24 cellular contexts compared by ENCODE assay signal in the genomic region with DNA sequence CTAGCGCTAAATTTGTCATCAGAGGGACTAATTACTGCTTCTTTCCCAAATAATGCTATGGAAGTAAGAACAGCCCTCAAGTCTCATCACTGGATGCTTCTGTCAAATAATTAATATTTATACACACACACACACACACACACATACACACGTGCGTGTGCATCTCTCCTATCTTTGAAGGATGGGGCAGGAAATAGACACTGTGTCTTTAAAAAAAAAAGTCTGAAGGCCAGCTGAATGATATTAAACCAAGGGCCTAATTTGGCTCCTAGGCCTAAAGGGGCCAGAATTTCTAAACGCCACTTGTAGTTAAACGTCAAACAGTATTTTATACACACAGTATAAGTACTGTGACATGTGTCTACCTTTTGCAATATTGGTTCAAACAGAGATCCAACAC. TPM values are rescaled to one million over a fixed set of nuclear protein-coding genes. Genes with fewer than 3 reads are reported as not detected.
DNase-seq lines count a peak whose midpoint lies in the region; ATAC-seq, FAIRE-seq and TF ChIP-seq lines count a peak whose summit lies in the region.
"Had no signal": no experiment of that assay in that cellular context is flagged by ENCODE, and none has a peak within 500 bp of the region (broad histone marks: within the 10 kb centered on the region; RNA-seq: fewer than 3 reads in every experiment).

No MANE protein-coding gene starts in this region.

- peaks cover 67% of the 10 kb centered on the region for H3K79me2 ChIP-seq in K562 (ENCODE audit: control insufficient read depth, insufficient read depth, low read length)

- H3K27me3 Mint-ChIP-seq in activated T-cell treated with anti-CD3 and anti-CD28 coated beads, Interleukin-2, amount 50 U/mL, for 72 hours (ENCODE audit: low read depth) = no peaks in the 10 kb centered on the region
- no peaks in the 10 kb centered on the region for H3K27me3 Mint-ChIP-seq in activated T-cell treated with anti-CD3 and anti-CD28 coated beads, Interleukin-2, amount 50 U/mL, for 24 hours
- H3K27me3 Mint-ChIP-seq in type B pancreatic cell = no peaks in the 10 kb centered on the region
- H3K27me3 Mint-ChIP-seq in T-helper 2 cell treated with Interferon-gamma antibody and Interleukin-4, amounts not matched to agents 5 μg/mL and 100 μg/mL, for 36 hours (ENCODE audit: low read depth) = no peaks in the 10 kb centered on the region
- H3K27me3 Mint-ChIP-seq: activated CD4-positive, alpha-beta T cell treated with anti-CD3 and anti-CD28 coated beads, Interleukin-2, amount 10 ng/mL, durations not matched to agents 24 days and 14 days; dendritic cell treated with granulocyte-macrophage colony-stimulating factor and Interleukin-4, amounts not matched to agents 40 ng/mL and 50 ng/mL, for 4 days; IgD-negative memory B cell had no signal

- H3K4me1 ChIP-seq in K562 (replicated peaks in 1 of 2; ENCODE audit: control insufficient read depth in 2 of 2, insufficient read depth in 2 of 2, low read length in 2 of 2) = peaks cover 3 to 4% of the 10 kb centered on the region in 2 experiments; a peak in 2 of 5 replicates

- H2AFZ ChIP-seq in K562 (ENCODE audit: low read depth, low read length) = no peak overlapping the region

- H3K4me3 Mint-ChIP-seq in activated T-cell treated with anti-CD3 and anti-CD28 coated beads, Interleukin-2, amount 50 U/mL, for 72 hours = peak overlapping the region in 1 of 2 donors; percentile 49
- H3K4me3 Mint-ChIP-seq in activated T-cell treated with anti-CD3 and anti-CD28 coated beads, Interleukin-2, amount 50 U/mL, for 24 hours = no peak overlapping the region
- peak overlapping the region; percentile 65 for H3K4me3 Mint-ChIP-seq in type B pancreatic cell
- no peak overlapping the region for H3K4me3 Mint-ChIP-seq in T-helper 2 cell treated with Interferon-gamma antibody and Interleukin-4, amounts not matched to agents 5 μg/mL and 100 μg/mL, for 36 hours
- H3K4me3 Mint-ChIP-seq: dendritic cell treated with granulocyte-macrophage colony-stimulating factor and Interleukin-4, amounts not matched to agents 40 ng/mL and 50 ng/mL, for 4 days had no signal

- in situ Hi-C loops in K562 (cut with MboI) = no loop called here

- intact Hi-C loops in K562 (cut with micrococcal nuclease) = no loop called here

- no peaks in the 10 kb centered on the region for H4K20me1 ChIP-seq in K562 (replicated peaks; ENCODE audit: control insufficient read depth, insufficient read depth, low read length)

- H3K9me3 ChIP-seq in K562 (replicated peaks; ENCODE audit: control insufficient read depth, insufficient read depth, low read depth, low read length) = no peaks in the 10 kb centered on the region
- H3K9me3 ChIP-seq: gastroesophageal sphincter, Peyer's patch had no signal

- no peaks in the 10 kb centered on the region; the same call in 2 of the 3 replicates for H3K36me3 ChIP-seq in K562 (ENCODE audit: control insufficient read depth, insufficient read depth, low read length)
- H3K36me3 ChIP-seq: brain microvascular endothelial cell, gastroesophageal sphincter, Peyer's patch had no signal

- CTCF ChIA-PET in K562 (lab: Yijun Ruan, JAX; ENCODE audit: low intra/inter-chr PET ratio) = no interaction called here

- H3K27ac Mint-ChIP-seq in activated T-cell treated with anti-CD3 and anti-CD28 coated beads, Interleukin-2, amount 50 U/mL, for 72 hours = peak overlapping the region; percentile 73
- no peak overlapping the region for H3K27ac Mint-ChIP-seq in activated T-cell treated with anti-CD3 and anti-CD28 coated beads, Interleukin-2, amount 50 U/mL, for 24 hours
- no peak overlapping the region for H3K27ac Mint-ChIP-seq in type B pancreatic cell
- H3K27ac Mint-ChIP-seq in T-helper 2 cell treated with Interferon-gamma antibody and Interleukin-4, amounts not matched to agents 5 μg/mL and 100 μg/mL, for 36 hours = no peak overlapping the region
- H3K27ac Mint-ChIP-seq: activated CD4-positive, alpha-beta T cell treated with anti-CD3 and anti-CD28 coated beads, Interleukin-2, amount 10 ng/mL, durations not matched to agents 24 days and 14 days; activated naive CD4-positive, alpha-beta T cell treated with anti-CD3 and anti-CD28 coated beads, Interleukin-2, amount 50 U/mL, for 72 hours; dendritic cell treated with granulocyte-macrophage colony-stimulating factor and Interleukin-4, amounts not matched to agents 40 ng/mL and 50 ng/mL, for 4 days; IgD-negative memory B cell had no signal

- H3K27ac ChIP-seq in K562 (ENCODE audit: extremely low read depth, low read depth, low read length) = no peak overlapping the region; the same call in 2 of the 3 replicates
- H3K27ac ChIP-seq: brain microvascular endothelial cell, gastroesophageal sphincter, HL-60, Peyer's patch had no signal

- peaks cover 0 to 3% of the 10 kb centered on the region in 2 donors for H3K36me3 Mint-ChIP-seq in activated T-cell treated with anti-CD3 and anti-CD28 coated beads, Interleukin-2, amount 50 U/mL, for 72 hours (ENCODE audit: insufficient read depth in 2 of 2)
- peaks cover 22% of the 10 kb centered on the region for H3K36me3 Mint-ChIP-seq in activated T-cell treated with anti-CD3 and anti-CD28 coated beads, Interleukin-2, amount 50 U/mL, for 24 hours (ENCODE audit: low read depth)
- H3K36me3 Mint-ChIP-seq in type B pancreatic cell = no peaks in the 10 kb centered on the region
- H3K36me3 Mint-ChIP-seq in T-helper 2 cell treated with Interferon-gamma antibody and Interleukin-4, amounts not matched to agents 5 μg/mL and 100 μg/mL, for 36 hours (ENCODE audit: low read depth) = peaks cover 1% of the 10 kb centered on the region
- H3K36me3 Mint-ChIP-seq: IgD-negative memory B cell had no signal

- TF ChIP-seq CTCF in K562 (IDR thresholded peaks at IDR 0.05 in 2 of 3, conservative IDR thresholded peaks at IDR 0.05 in 1 of 3; ENCODE audit: insufficient read depth in 2 of 3, low read depth in 1 of 3, low read length in 3 of 3) (no peak), type B pancreatic cell (conservative IDR thresholded peaks at IDR 0.05) (no peak)

- TF ChIP-seq RAD21 in K562 (CRISPR knock-in tag; conservative IDR thresholded peaks at IDR 0.05 in 1 of 2, IDR thresholded peaks at IDR 0.05 in 1 of 2) = no peak

- POLR2A ChIA-PET in K562 (lab: Yijun Ruan, JAX) = no interaction called here

- H3K4me2 ChIP-seq in K562 (ENCODE audit: insufficient read depth, low read length) = peak overlapping the region; percentile 29; the same call in 1 of the 2 replicates

- no peak overlapping the region; a peak in 1 of 4 replicates for H3K9ac ChIP-seq in K562 (ENCODE audit: insufficient read depth in 1 of 2, low read depth in 2 of 2, low read length in 2 of 2)

- ATAC-seq in activated T-cell treated with anti-CD3 and anti-CD28 coated beads, Interleukin-2, amount 50 U/mL, for 72 hours (replicated peaks in 1 of 2) = no peak
- no peak for ATAC-seq in K562
- no peak for ATAC-seq in GM21423 (IDR thresholded peaks at IDR 0.05; ENCODE audit: unreplicated experiment)
- ATAC-seq in GM19455 (IDR thresholded peaks at IDR 0.05; ENCODE audit: unreplicated experiment) = no peak
- ATAC-seq: activated naive CD4-positive, alpha-beta T cell treated with anti-CD3 and anti-CD28 coated beads, Interleukin-2, amount 50 U/mL, for 72 hours; gastroesophageal sphincter had no signal

- no peak for TF ChIP-seq EP300 in K562 (IDR thresholded peaks at IDR 0.05; ENCODE audit: low read length)

- no peak for FAIRE-seq in K562 (lab: Jason Lieb, UNC)

- H3K9me3 Mint-ChIP-seq in activated T-cell treated with anti-CD3 and anti-CD28 coated beads, Interleukin-2, amount 50 U/mL, for 72 hours = no peaks in the 10 kb centered on the region
- H3K9me3 Mint-ChIP-seq in activated T-cell treated with anti-CD3 and anti-CD28 coated beads, Interleukin-2, amount 50 U/mL, for 24 hours = no peaks in the 10 kb centered on the region
- H3K9me3 Mint-ChIP-seq in type B pancreatic cell = no peaks in the 10 kb centered on the region
- H3K9me3 Mint-ChIP-seq in T-helper 2 cell treated with Interferon-gamma antibody and Interleukin-4, amounts not matched to agents 5 μg/mL and 100 μg/mL, for 36 hours = no peaks in the 10 kb centered on the region
- H3K9me3 Mint-ChIP-seq: activated CD4-positive, alpha-beta T cell treated with anti-CD3 and anti-CD28 coated beads, Interleukin-2, amount 10 ng/mL, durations not matched to agents 24 days and 14 days; activated naive CD4-positive, alpha-beta T cell treated with anti-CD3 and anti-CD28 coated beads, Interleukin-2, amount 50 U/mL, for 72 hours; dendritic cell treated with granulocyte-macrophage colony-stimulating factor and Interleukin-4, amounts not matched to agents 40 ng/mL and 50 ng/mL, for 4 days; IgD-negative memory B cell had no signal

- H3K9me1 ChIP-seq in K562 (ENCODE audit: control insufficient read depth, insufficient read depth, low read length) = no peaks in the 10 kb centered on the region

- WGBS in K562 (ENCODE audit: insufficient coverage, low coverage, missing lambda C conversion rate) = 41% methylated on average over 5 of the region's 5 CpGs

- no TSS peak for BruUV-seq in K562 (replicated peaks; lab: Mats Ljungman, UMichigan)

- H3K4me3 ChIP-seq in K562 = no peak overlapping the region
- H3K4me3 ChIP-seq: gastroesophageal sphincter, Peyer's patch had no signal

- no peak for TF ChIP-seq POLR2A in K562 (conservative IDR thresholded peaks at IDR 0.05)

- DNase-seq in activated T-cell treated with anti-CD3 and anti-CD28 coated beads, Interleukin-2, amount 50 U/mL, for 72 hours = no peak
- no peak for DNase-seq in activated T-cell treated with anti-CD3 and anti-CD28 coated beads, Interleukin-2, amount 50 U/mL, for 24 hours
- peak; percentile 54 for DNase-seq in NAMALWA (ENCODE audit: low spot score)
- DNase-seq in K562 (ENCODE audit: extremely low read depth in 1 of 4, low spot score in 3 of 4) = no peak
- DNase-seq in type B pancreatic cell (ENCODE audit: extremely low spot score, unreplicated experiment) = no peak
- no peak for DNase-seq in T-helper 2 cell treated with Interferon-gamma antibody and Interleukin-4, amounts not matched to agents 5 μg/mL and 100 μg/mL, for 36 hours (ENCODE audit: low spot score)
- DNase-seq: activated CD4-positive, alpha-beta T cell treated with anti-CD3 and anti-CD28 coated beads, Interleukin-2, amount 10 ng/mL, durations not matched to agents 24 days and 14 days; activated T-cell treated with anti-CD3 and anti-CD28 coated beads, Interleukin-2, amount 50 U/mL, for 1 hour; brain microvascular endothelial cell; HCEC 1CT; midbrain; NCI-H1048; NCI-H526 treated with DMSO at 0.1 percent for 48 hours; occipital lobe; Peyer's patch; stimulated activated naive CD4-positive, alpha-beta T cell treated with Interleukin-2 at 50 U/mL for 16 hours; trophoblast cell had no signal

- H3K27me3 ChIP-seq in K562 (ENCODE audit: control insufficient read depth in 2 of 2, insufficient read depth in 2 of 2, low read length in 2 of 2) = no peaks in the 10 kb centered on the region
- H3K27me3 ChIP-seq: brain microvascular endothelial cell, gastroesophageal sphincter, Peyer's patch had no signal

- peaks cover 40% of the 10 kb centered on the region for H3K4me1 Mint-ChIP-seq in activated T-cell treated with anti-CD3 and anti-CD28 coated beads, Interleukin-2, amount 50 U/mL, for 72 hours (ENCODE audit: low read depth)
- peaks cover 47% of the 10 kb centered on the region for H3K4me1 Mint-ChIP-seq in activated T-cell treated with anti-CD3 and anti-CD28 coated beads, Interleukin-2, amount 50 U/mL, for 24 hours (ENCODE audit: low read depth)
- no peaks in the 10 kb centered on the region for H3K4me1 Mint-ChIP-seq in type B pancreatic cell (ENCODE audit: unreplicated experiment)
- H3K4me1 Mint-ChIP-seq in T-helper 2 cell treated with Interferon-gamma antibody and Interleukin-4, amounts not matched to agents 5 μg/mL and 100 μg/mL, for 36 hours (ENCODE audit: low read depth) = peaks cover 27% of the 10 kb centered on the region

RNA-seq across cellular contexts. Expression of a gene that starts 3.3 kb away (rescaled TPM):
- total RNA-seq in activated T-cell treated with anti-CD3 and anti-CD28 coated beads, Interleukin-2, amount 50 U/mL, for 72 hours = 10 to 100 TPM in 1 of 2 donors, 1 to 10 TPM in 1; 8.1 to 10.7 TPM
- total RNA-seq in K562 (2011; cell fraction: chromatin; rRNA removed; ENCODE audit: low replicate concordance) = 14.3 and 39.7 TPM in 2 replicates
- 3.7 and 6.6 TPM in 2 replicates for total RNA-seq in K562 (2011; cell fraction: nucleolus; rRNA removed)
- 11.4 and 14.9 TPM in 2 replicates for total RNA-seq in K562 (2011; cell fraction: nucleoplasm; rRNA removed)
- total RNA-seq in K562 (2014; rRNA removed) (10.3 and 31.1 TPM in 2 replicates), K562 (2014; rRNA removed; fragmentation: Illumina TruSeq; extraction: Trizol) (16.1 and 16.5 TPM in 2 replicates), K562 (2015; rRNA removed; fragmentation: Illumina TruSeq; extraction: Trizol) (17.4 and 21.4 TPM in 2 replicates), K562 (2021) (9.8 and 11.1 TPM in 2 replicates), type B pancreatic cell (ENCODE audit: low replicate concordance) (6.5 and 17.5 TPM in 2 replicates)
- polyA plus RNA-seq in K562 (2011; rRNA removed) (11.4 and 15.4 TPM in 2 replicates), K562 (2014; fragmentation: Illumina TruSeq; extraction: Trizol) (8.0 and 11.6 TPM in 2 replicates), K562 (2014; fragmentation: Nextera tagmentation; extraction: Ambion mirVana) (10 to 100 TPM; 16.3 to 29.2 TPM), K562 (2014; rRNA removed) (11.0 and 18.4 TPM in 2 replicates)
- polyA plus RNA-seq in K562 (2011; cell fraction: cytosol; rRNA removed) = 2.4 and 5.1 TPM in 2 replicates
- polyA plus RNA-seq in K562 (2011; cell fraction: nucleus; rRNA removed) = 13.2 and 16.0 TPM in 2 replicates
- 5.2 and 7.2 TPM in 2 replicates for polyA plus RNA-seq in K562 (2012)
- 28.6 and 30.5 TPM in 2 replicates for polyA minus RNA-seq in K562 (2011; rRNA and poly(A)+ RNA removed)
- polyA minus RNA-seq in K562 (2011; cell fraction: cytosol; rRNA and poly(A)+ RNA removed) = 11.0 and 12.8 TPM in 2 replicates
- 17.2 and 29.4 TPM in 2 replicates for polyA minus RNA-seq in K562 (2011; cell fraction: nucleus; rRNA and poly(A)+ RNA removed)

RNA-seq across cellular contexts. Expression of a gene that starts 3.4 kb away (rescaled TPM):
- 1 to 10 TPM; 1.0 to 1.1 TPM for total RNA-seq in activated T-cell treated with anti-CD3 and anti-CD28 coated beads, Interleukin-2, amount 50 U/mL, for 72 hours
- total RNA-seq in K562 (2011; cell fraction: chromatin; rRNA removed; ENCODE audit: low replicate concordance) = 0.12 and 0.25 TPM in 2 replicates
- not detected in 2 replicates for total RNA-seq in K562 (2011; cell fraction: nucleolus; rRNA removed)
- 0.15 and 0.23 TPM in 2 replicates for total RNA-seq in K562 (2011; cell fraction: nucleoplasm; rRNA removed)
- total RNA-seq in K562 (2014; rRNA removed) (0.05 and 0.08 TPM in 2 replicates), K562 (2014; rRNA removed; fragmentation: Illumina TruSeq; extraction: Trizol) (0.26 and 0.36 TPM in 2 replicates), K562 (2015; rRNA removed; fragmentation: Illumina TruSeq; extraction: Trizol) (0.23 and 0.33 TPM in 2 replicates), K562 (2021) (0.16 and 0.18 TPM in 2 replicates), type B pancreatic cell (ENCODE audit: low replicate concordance) (3.1 and 4.2 TPM in 2 replicates)
- polyA plus RNA-seq in K562 (2011; rRNA removed) (0.15 and 0.20 TPM in 2 replicates), K562 (2014; fragmentation: Illumina TruSeq; extraction: Trizol) (0.06 and 0.18 TPM in 2 replicates), K562 (2014; fragmentation: Nextera tagmentation; extraction: Ambion mirVana) (under 1 TPM; 0.13 to 0.14 TPM), K562 (2014; rRNA removed) (0.05 TPM in 1 of 2 replicates, not detected in the other)
- polyA plus RNA-seq in K562 (2011; cell fraction: cytosol; rRNA removed) = 0.01 and 0.03 TPM in 2 replicates
- polyA plus RNA-seq in K562 (2011; cell fraction: nucleus; rRNA removed) = 0.08 TPM in 1 of 2 replicates, not detected in the other
- polyA plus RNA-seq in K562 (2012) = 0.18 and 0.25 TPM in 2 replicates
- 0.35 and 0.63 TPM in 2 replicates for polyA minus RNA-seq in K562 (2011; rRNA and poly(A)+ RNA removed)
- polyA minus RNA-seq in K562 (2011; cell fraction: cytosol; rRNA and poly(A)+ RNA removed) = 0.55 TPM in 1 of 2 replicates, not detected in the other
- polyA minus RNA-seq in K562 (2011; cell fraction: nucleus; rRNA and poly(A)+ RNA removed) = 0.27 and 0.56 TPM in 2 replicates
